Comparison of ENCODE assay signal across 1 cellular context in the genomic region with DNA sequence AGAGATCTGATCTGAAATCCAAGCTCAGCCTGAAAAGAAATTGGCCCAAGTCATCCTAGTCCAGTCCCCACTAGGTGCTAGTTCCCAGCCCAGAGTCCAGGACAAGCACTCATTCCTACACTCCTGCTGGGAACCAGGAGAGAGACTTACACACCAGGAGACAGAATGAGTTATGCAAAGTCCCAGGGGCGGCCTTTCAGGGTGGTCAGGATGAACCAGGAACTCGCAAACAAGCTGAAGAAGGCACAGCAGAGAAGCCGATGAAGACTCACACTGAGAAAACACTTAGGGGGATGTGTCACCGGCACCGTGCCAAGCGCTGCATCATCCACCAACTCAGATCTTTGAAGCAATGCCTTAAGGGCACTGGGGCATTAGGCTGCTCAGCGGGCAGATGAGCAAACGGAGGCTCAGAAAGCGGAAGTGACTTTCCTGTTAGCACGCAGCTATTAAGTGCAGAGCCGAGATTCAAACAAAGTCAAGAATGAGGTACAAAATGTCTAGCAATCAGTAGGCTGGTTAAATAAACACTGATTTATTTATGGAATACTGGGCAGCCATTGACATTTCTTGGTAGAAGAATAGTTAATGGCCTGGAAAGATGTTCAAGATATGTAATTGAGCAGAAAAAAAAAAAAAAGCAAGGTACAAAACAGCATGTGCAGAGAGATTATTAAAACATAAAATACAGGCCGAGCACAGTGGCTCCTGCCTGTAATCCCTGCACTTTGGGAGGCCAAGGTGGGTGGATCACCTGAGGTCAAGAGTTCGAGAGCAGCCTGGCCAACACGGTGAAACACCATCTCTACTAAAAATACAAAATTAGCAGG.
TF ChIP-seq lines count a peak whose summit lies in the region.

No MANE protein-coding gene starts in this region.

TF ChIP-seq in HCT116, 20 proteins besides CTCF, POLR2A, EP300 and RAD21 (continued from another document):
- TF ChIP-seq, protein P1, sequence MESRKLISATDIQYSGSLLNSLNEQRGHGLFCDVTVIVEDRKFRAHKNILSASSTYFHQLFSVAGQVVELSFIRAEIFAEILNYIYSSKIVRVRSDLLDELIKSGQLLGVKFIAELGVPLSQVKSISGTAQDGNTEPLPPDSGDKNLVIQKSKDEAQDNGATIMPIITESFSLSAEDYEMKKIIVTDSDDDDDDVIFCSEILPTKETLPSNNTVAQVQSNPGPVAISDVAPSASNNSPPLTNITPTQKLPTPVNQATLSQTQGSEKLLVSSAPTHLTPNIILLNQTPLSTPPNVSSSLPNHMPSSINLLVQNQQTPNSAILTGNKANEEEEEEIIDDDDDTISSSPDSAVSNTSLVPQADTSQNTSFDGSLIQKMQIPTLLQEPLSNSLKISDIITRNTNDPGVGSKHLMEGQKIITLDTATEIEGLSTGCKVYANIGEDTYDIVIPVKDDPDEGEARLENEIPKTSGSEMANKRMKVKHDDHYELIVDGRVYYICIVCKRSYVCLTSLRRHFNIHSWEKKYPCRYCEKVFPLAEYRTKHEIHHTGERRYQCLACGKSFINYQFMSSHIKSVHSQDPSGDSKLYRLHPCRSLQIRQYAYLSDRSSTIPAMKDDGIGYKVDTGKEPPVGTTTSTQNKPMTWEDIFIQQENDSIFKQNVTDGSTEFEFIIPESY (IDR thresholded peaks at IDR 0.05; ENCODE audit: extremely low read depth, insufficient replicate concordance, low read length): peak; percentile 60
- TF ChIP-seq JUND (IDR thresholded peaks at IDR 0.05) (peak; percentile 79), FOSL1 (IDR thresholded peaks at IDR 0.05; ENCODE audit: low read depth) (peak; percentile 80; the same call in 1 of the 2 replicates), ELF1 (IDR thresholded peaks at IDR 0.05; ENCODE audit: borderline replicate concordance, low read depth) (no peak), YY1 (IDR thresholded peaks at IDR 0.05; ENCODE audit: extremely low read depth, insufficient replicate concordance, low read depth, low read length) (no peak)
